8 cellular contexts compared by ENCODE assay signal in the genomic region with DNA sequence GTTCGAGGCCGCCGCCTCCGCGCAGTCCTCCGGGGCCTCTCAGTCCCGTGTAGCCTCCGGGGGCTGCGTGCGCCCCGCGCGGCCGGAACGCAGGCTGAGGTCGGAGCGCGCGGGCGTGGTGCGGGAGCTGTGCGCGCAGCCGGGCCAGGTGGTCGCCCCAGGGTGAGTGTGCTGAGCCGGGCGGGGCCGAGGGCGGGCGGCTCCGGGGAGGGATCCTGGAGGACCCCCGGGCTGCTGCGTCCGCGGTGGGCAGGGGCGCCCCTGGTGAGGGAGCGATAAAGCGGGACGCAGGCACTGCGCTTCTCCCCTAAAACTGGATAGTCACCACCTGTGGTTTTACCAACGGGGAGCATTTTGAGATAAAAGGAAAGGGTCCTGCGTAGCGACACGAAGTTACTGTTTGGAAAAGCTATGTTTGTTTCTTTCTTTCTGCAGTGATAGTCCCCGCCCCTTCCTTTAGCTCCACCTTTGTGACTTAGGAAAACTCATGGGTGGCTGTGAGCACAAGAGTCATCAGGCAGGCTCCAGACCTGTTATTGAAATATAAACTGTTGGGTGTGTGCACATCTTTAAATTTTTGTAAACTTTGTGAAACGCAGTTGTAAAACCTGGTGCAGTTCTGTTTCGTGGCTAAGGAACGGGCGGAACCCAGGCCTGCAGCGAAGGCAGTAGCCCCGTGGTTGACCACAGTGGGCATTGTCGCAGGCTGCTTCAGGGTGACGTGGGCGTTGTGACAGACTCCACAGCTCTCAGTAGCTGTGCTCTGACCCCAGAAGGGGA. TPM values are rescaled to one million over a fixed set of nuclear protein-coding genes. Genes with fewer than 3 reads are reported as not detected.
DNase-seq lines count a peak whose midpoint lies in the region; TF ChIP-seq lines count a peak whose summit lies in the region.

No MANE protein-coding gene starts in this region.

- no peak for TF ChIP-seq POLR2A in esophagus squamous epithelium (IDR thresholded peaks at IDR 0.05)

- no peaks in the 10 kb centered on the region for H3K9me3 ChIP-seq in esophagus squamous epithelium
- H3K9me3 ChIP-seq in neutrophil, result no peaks in the 10 kb centered on the region

- 3 to 7% methylated on average over 9 to 16 of the region's 54 CpGs for WGBS in esophagus squamous epithelium, 2 donors

- intact Hi-C loops in esophagus squamous epithelium (cut with DNase I), result loop anchor here (10.0 kb wide), 2 partner anchors 265 to 355 kb away; a partner anchor contains a TSS

- H3K4me3 ChIP-seq in esophagus squamous epithelium (peak overlapping the region; percentile 68 to 100 (median 84)), neutrophil (ENCODE audit: low read depth in 1 of 2, low read length in 1 of 2) (peak overlapping the region; percentile 96)

- peak; percentile 57 for DNase-seq in ELF-1 (ENCODE audit: low read depth, low spot score)
- peak; percentile 45 for DNase-seq in HCEC 1CT
- DNase-seq in NAMALWA (ENCODE audit: low spot score), result peak; percentile 55
- DNase-seq in activated CD8-positive, alpha-beta memory T cell treated with anti-CD3 and anti-CD28 coated beads, Interleukin-2, amount 50 U/mL, for 4 hours, result peak; percentile 48
- no peak for DNase-seq in esophagus squamous epithelium (lab: John Stamatoyannopoulos, UW)
- no peak for DNase-seq in cerebellar nuclear complex (lab: John Stamatoyannopoulos, UW)
- no peak for DNase-seq in C1 segment of cervical spinal cord (lab: John Stamatoyannopoulos, UW)

- no peak for TF ChIP-seq CTCF in esophagus squamous epithelium (IDR thresholded peaks at IDR 0.05)
- no peak for TF ChIP-seq CTCF in neutrophil (IDR thresholded peaks at IDR 0.05)

- H3K36me3 ChIP-seq in esophagus squamous epithelium (peaks cover 0 to 14% (median 0%) of the 10 kb centered on the region in 3 donors), neutrophil (no peaks in the 10 kb centered on the region)

- H3K27ac ChIP-seq in esophagus squamous epithelium (peak overlapping the region; percentile 93 to 100 (median 98)), neutrophil (peak overlapping the region; percentile 96)

- H3K27me3 ChIP-seq in esophagus squamous epithelium (no peaks in the 10 kb centered on the region), neutrophil (no peaks in the 10 kb centered on the region)

- peaks cover 24 to 60% (median 25%) of the 10 kb centered on the region in 3 donors for H3K4me1 ChIP-seq in esophagus squamous epithelium
- H3K4me1 ChIP-seq in neutrophil (ENCODE audit: control insufficient read depth in 1 of 2, insufficient read depth in 1 of 2, low read depth in 1 of 2, low read length in 1 of 2), result peaks cover 57 to 61% of the 10 kb centered on the region in 2 experiments

RNA-seq across cellular contexts. Expression of a gene that starts 0.7 kb away (rescaled TPM):
- 10 to 100 TPM; 10.5 to 17.1 (median 15.5) TPM for total RNA-seq in esophagus squamous epithelium

Comparison
In these comparisons a context has a peak if more than half of its experiments do, and no peak if none do; other contexts are left out.
1. DNase-seq: peak in ELF-1 (single experiment), HCEC 1CT (single experiment), NAMALWA (single experiment) and activated CD8-positive, alpha-beta memory T cell treated with anti-CD3 and anti-CD28 coated beads, Interleukin-2, amount 50 U/mL, for 4 hours (single experiment); none in esophagus squamous epithelium (single experiment), cerebellar nuclear complex (0 of 2) and C1 segment of cervical spinal cord (0 of 14).